Comparison of ENCODE assay signal across 29 cellular contexts in genomic region chr13:102933076-102933922, GRCh38.
"Had no signal": no experiment of that assay in that cellular context is flagged by ENCODE, and none has a peak within 500 bp of the region (broad histone marks: within the 10 kb centered on the region; RNA-seq: fewer than 3 reads in every experiment).

No MANE protein-coding gene starts in this region.

- H3K4me3 Mint-ChIP-seq: dendritic cell treated with granulocyte-macrophage colony-stimulating factor and Interleukin-4, amounts not matched to agents 40 ng/mL and 50 ng/mL, for 4 days; immature natural killer cell; memory B cell; natural killer cell; neural crest cell; type B pancreatic cell had no signal

- ATAC-seq: foreskin keratinocyte, gastroesophageal sphincter, heart right ventricle, left lobe of liver, natural killer cell, pancreas, right lobe of liver had no signal

- H3K9me3 ChIP-seq: colonic mucosa, esophagus muscularis mucosa, gastroesophageal sphincter, heart right ventricle, neutrophil, pancreas, right lobe of liver, stomach, tibial artery had no signal

- H3K36me3 ChIP-seq: colonic mucosa, esophagus muscularis mucosa, gastroesophageal sphincter, heart right ventricle, neutrophil, pancreas, right lobe of liver, stomach, tibial artery had no signal

- H3K27me3 ChIP-seq: colonic mucosa, esophagus muscularis mucosa, foreskin keratinocyte, gastroesophageal sphincter, heart right ventricle, neutrophil, pancreas, right lobe of liver, stomach, tibial artery had no signal

- H3K4me3 ChIP-seq: colonic mucosa, esophagus muscularis mucosa, gastroesophageal sphincter, heart right ventricle, lung, pancreas, right lobe of liver, smooth muscle cell, stomach, tibial artery had no signal

- H3K4me1 ChIP-seq: colonic mucosa, esophagus muscularis mucosa, foreskin keratinocyte, gastroesophageal sphincter, heart right ventricle, pancreas, right lobe of liver, stomach, tibial artery had no signal

- H3K27me3 Mint-ChIP-seq: dendritic cell treated with granulocyte-macrophage colony-stimulating factor and Interleukin-4, amounts not matched to agents 40 ng/mL and 50 ng/mL, for 4 days; type B pancreatic cell had no signal

- DNase-seq: colonic mucosa; effector CD8-positive, alpha-beta T cell; foreskin keratinocyte; glutamatergic neuron; heart right ventricle; hypothalamus; immature natural killer cell; islet precursor cell; kidney glomerular epithelial cell; natural killer cell; pancreas; right lobe of liver; stimulated activated CD4-positive, alpha-beta T cell treated with anti-CD3 and anti-CD28 coated beads, Interleukin-12 subunit alpha, Interleukin-12 subunit beta, amount 100 ng/mL, for 4 hours; stimulated activated CD4-positive, alpha-beta T cell treated with anti-CD3 and anti-CD28 coated beads, Interleukin-1b, Interleukin-23, amount 100 ng/mL, for 48 hours; stimulated activated CD4-positive, alpha-beta T cell treated with anti-CD3 and anti-CD28 coated beads, Interleukin-4, amount 100 ng/mL, for 1 hour; stimulated activated CD8-positive, alpha-beta memory T cell treated with anti-CD3 and anti-CD28 coated beads, Interleukin-4, amount 100 ng/mL, for 48 hours; stimulated activated naive CD4-positive, alpha-beta T cell treated with Interleukin-2 at 50 U/mL for 16 hours; stomach; tibial artery had no signal

- H3K27ac ChIP-seq: colonic mucosa, esophagus muscularis mucosa, foreskin keratinocyte, gastroesophageal sphincter, heart right ventricle, neutrophil, pancreas, right lobe of liver, stomach, tibial artery had no signal

- H3K27ac Mint-ChIP-seq: dendritic cell treated with granulocyte-macrophage colony-stimulating factor and Interleukin-4, amounts not matched to agents 40 ng/mL and 50 ng/mL, for 4 days; immature natural killer cell; memory B cell; natural killer cell; type B pancreatic cell had no signal

- H3K9me3 Mint-ChIP-seq: dendritic cell treated with granulocyte-macrophage colony-stimulating factor and Interleukin-4, amounts not matched to agents 40 ng/mL and 50 ng/mL, for 4 days; memory B cell; natural killer cell had no signal

- H3K4me2 ChIP-seq: smooth muscle cell had no signal

- H3K4me1 Mint-ChIP-seq: memory B cell had no signal

- H3K36me3 Mint-ChIP-seq: immature natural killer cell, memory B cell, natural killer cell had no signal
